Comparison of ENCODE assay signal across 2 cellular contexts in genomic region chr16:450800-451512, GRCh38.
TF ChIP-seq lines count a peak whose summit lies in the region.

No MANE protein-coding gene starts in this region.

TF ChIP-seq in HEK293, 187 proteins besides CTCF, POLR2A, EP300 and RAD21 (continues in another document):
- no peak for TF ChIP-seq GLIS1 (tag by site-specific recombination; IDR thresholded peaks at IDR 0.05)
- TF ChIP-seq ZNF660 (tag by site-specific recombination; IDR thresholded peaks at IDR 0.05) = no peak
- no peak for TF ChIP-seq ZSCAN18 (tag by site-specific recombination; IDR thresholded peaks at IDR 0.05)
- TF ChIP-seq ZBTB49 (tag by site-specific recombination; IDR thresholded peaks at IDR 0.05; ENCODE audit: low read depth) = no peak
- TF ChIP-seq ZNF561 (tag by site-specific recombination; IDR thresholded peaks at IDR 0.05; ENCODE audit: borderline replicate concordance) = peak; percentile 32; the same call in 1 of the 2 replicates
- no peak for TF ChIP-seq ZNF830 (tag by site-specific recombination; IDR thresholded peaks at IDR 0.05; ENCODE audit: low read depth)
- TF ChIP-seq ZNF146 (tag by site-specific recombination; IDR thresholded peaks at IDR 0.05) = no peak
- TF ChIP-seq OSR2 (tag by site-specific recombination; IDR thresholded peaks at IDR 0.05) = no peak
- TF ChIP-seq ZNF664 (tag by site-specific recombination; IDR thresholded peaks at IDR 0.05) = no peak
- no peak for TF ChIP-seq ZNF791 (tag by site-specific recombination; IDR thresholded peaks at IDR 0.05)
- no peak for TF ChIP-seq ZNF112 (tag by site-specific recombination; IDR thresholded peaks at IDR 0.05)
- TF ChIP-seq MYNN (tag by site-specific recombination; IDR thresholded peaks at IDR 0.05; ENCODE audit: borderline replicate concordance) = peak; percentile 34; the same call in 1 of the 2 replicates
- no peak for TF ChIP-seq ZNF239 (tag by site-specific recombination; IDR thresholded peaks at IDR 0.05)
- no peak for TF ChIP-seq ZEB2 (tag by site-specific recombination; IDR thresholded peaks at IDR 0.05)
- TF ChIP-seq ZNF184 (tag by site-specific recombination; IDR thresholded peaks at IDR 0.05) = no peak
- TF ChIP-seq YY1 (tag by site-specific recombination; IDR thresholded peaks at IDR 0.05) = no peak
- no peak for TF ChIP-seq ZNF169 (tag by site-specific recombination; IDR thresholded peaks at IDR 0.05)
- no peak for TF ChIP-seq WT1 (tag by site-specific recombination; IDR thresholded peaks at IDR 0.05)
- no peak for TF ChIP-seq HIC1 (tag by site-specific recombination; IDR thresholded peaks at IDR 0.05)
- TF ChIP-seq ZBTB44 (tag by site-specific recombination; IDR thresholded peaks at IDR 0.05) = 0 out of 2 replicates have a peak, but pooled peaks have one; percentile 14
- no peak for TF ChIP-seq ZNF2 (tag by site-specific recombination; IDR thresholded peaks at IDR 0.05)
- TF ChIP-seq ZNF645 (tag by site-specific recombination; IDR thresholded peaks at IDR 0.05) = no peak

TF ChIP-seq in K562, 482 proteins besides CTCF, POLR2A, EP300 and RAD21:
- TF ChIP-seq NFIC (IDR thresholded peaks at IDR 0.05) (peak; percentile 60), SP2 (IDR thresholded peaks at IDR 0.05; ENCODE audit: extremely low read depth, low read depth, low read length, poor library complexity, severe bottlenecking) (no peak), NR1H2 (CRISPR knock-in tag; IDR thresholded peaks at IDR 0.05) (no peak), ZNF197 (CRISPR knock-in tag; IDR thresholded peaks at IDR 0.05; ENCODE audit: low read depth) (no peak), SAFB2 (IDR thresholded peaks at IDR 0.05; ENCODE audit: borderline replicate concordance, low read depth, low read length, severe bottlenecking) (no peak)
TF ChIP-seq in K562: peak in this region for 1.
